14 cellular contexts compared by ENCODE assay signal in the genomic region with DNA sequence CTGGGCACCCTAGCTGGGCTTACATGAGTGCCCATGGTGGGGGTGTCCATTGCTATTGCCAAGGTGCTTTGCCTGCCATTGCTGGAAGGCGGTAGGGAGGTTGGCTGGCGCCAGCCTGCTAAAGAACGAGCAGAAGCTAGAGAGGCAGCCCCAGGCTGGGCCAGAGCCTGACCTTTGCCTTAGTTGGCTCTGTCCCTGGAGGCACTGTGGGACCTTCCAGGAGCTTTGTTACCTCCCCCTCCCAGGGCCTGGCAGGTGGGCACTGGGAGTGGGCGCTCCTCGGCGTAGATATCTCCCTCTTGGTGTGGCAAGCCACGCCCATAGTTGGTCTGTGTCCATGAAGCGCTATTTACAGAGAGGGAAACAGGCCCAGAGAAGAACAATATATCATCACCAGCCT. TPM values are rescaled to one million over a fixed set of nuclear protein-coding genes. Genes with fewer than 3 reads are reported as not detected.
DNase-seq lines count a peak whose midpoint lies in the region; ATAC-seq, FAIRE-seq and TF ChIP-seq lines count a peak whose summit lies in the region.
"Had no signal": no experiment of that assay in that cellular context is flagged by ENCODE, and none has a peak within 500 bp of the region (broad histone marks: within the 10 kb centered on the region; RNA-seq: fewer than 3 reads in every experiment).

No MANE protein-coding gene starts in this region.

- no peaks in the 10 kb centered on the region for H3K79me2 ChIP-seq in hepatocyte

- H2AFZ ChIP-seq in hepatocyte = no peak overlapping the region

- H3K9me3 Mint-ChIP-seq in activated CD4-positive, alpha-beta memory T cell treated with anti-CD3 and anti-CD28 coated beads for 36 hours = no peaks in the 10 kb centered on the region

- intact Hi-C loops in left ventricle myocardium inferior (cut with micrococcal nuclease) = no loop called here
- intact Hi-C loops in pancreas (cut with DNase I) = no loop called here
- intact Hi-C loops in activated CD4-positive, alpha-beta memory T cell treated with anti-CD3 and anti-CD28 coated beads for 36 hours (cut with micrococcal nuclease) = loop anchor here (5.0 kb wide), 1 partner anchor 131 kb away; a partner anchor contains a TSS

- ATAC-seq in pancreas = no peak
- ATAC-seq in GM21423 (IDR thresholded peaks at IDR 0.05; ENCODE audit: unreplicated experiment) = no peak

- TF ChIP-seq CTCF in left ventricle myocardium inferior (IDR thresholded peaks at IDR 0.05; ENCODE audit: borderline replicate concordance) (no peak), pancreas (IDR thresholded peaks at IDR 0.05) (no peak), hepatocyte (IDR thresholded peaks at IDR 0.05; ENCODE audit: poor library complexity) (no peak)

- H3K36me3 ChIP-seq in left ventricle myocardium inferior (peaks cover 13% of the 10 kb centered on the region), pancreas (no peaks in the 10 kb centered on the region), hepatocyte (replicated peaks; ENCODE audit: insufficient read depth, low read depth) (no peaks in the 10 kb centered on the region)

- no peaks in the 10 kb centered on the region for H4K20me1 ChIP-seq in hepatocyte (ENCODE audit: insufficient read depth, poor library complexity, severe bottlenecking)

- peak; percentile 79 for DNase-seq in DMS153 (lab: John Stamatoyannopoulos, UW)
- peak; percentile 84 for DNase-seq in NCI-H510A treated with DMSO at 0.1 percent for 48 hours (lab: John Stamatoyannopoulos, UW)
- peak; percentile 51 for DNase-seq in left ventricle myocardium inferior
- DNase-seq in pancreas = peak in 4 of 6 donors; percentile 19 to 72 (median 40)
- DNase-seq in hepatocyte (ENCODE audit: low spot score) = no peak
- no peak for DNase-seq in activated CD4-positive, alpha-beta memory T cell treated with anti-CD3 and anti-CD28 coated beads for 36 hours
- DNase-seq in NOMO-1 (lab: John Stamatoyannopoulos, UW; ENCODE audit: unreplicated experiment in 2 of 2) = no peak
- DNase-seq: AML-193, glutamatergic neuron, NCI-H2081, OCI-M1, SW 1271 had no signal

- H3K27me3 ChIP-seq in left ventricle myocardium inferior (ENCODE audit: low read depth) = no peaks in the 10 kb centered on the region
- H3K27me3 ChIP-seq in pancreas = no peaks in the 10 kb centered on the region
- no peaks in the 10 kb centered on the region for H3K27me3 ChIP-seq in hepatocyte

- POLR2A ChIA-PET in activated CD4-positive, alpha-beta memory T cell treated with anti-CD3 and anti-CD28 coated beads for 36 hours (lab: Charles Lee) = interaction anchor here (2.1 kb wide), 1 partner anchor 26 kb away, joined by 5 read pairs; no protein-coding TSS in a partner anchor

- H3K4me2 ChIP-seq in hepatocyte = no peak overlapping the region
- H3K4me2 ChIP-seq: smooth muscle cell had no signal

- no peak overlapping the region for H3K4me3 Mint-ChIP-seq in activated CD4-positive, alpha-beta memory T cell treated with anti-CD3 and anti-CD28 coated beads for 36 hours

- H3K4me1 ChIP-seq in left ventricle myocardium inferior (peaks cover 70% of the 10 kb centered on the region), pancreas (peaks cover 0 to 5% (median 3%) of the 10 kb centered on the region in 3 donors), hepatocyte (ENCODE audit: insufficient read depth) (no peaks in the 10 kb centered on the region)

- peak overlapping the region; percentile 94 for H3K27ac ChIP-seq in left ventricle myocardium inferior (replicated peaks)
- peak overlapping the region in 1 of 4 donors; percentile 8 for H3K27ac ChIP-seq in pancreas
- H3K27ac ChIP-seq in hepatocyte = no peak overlapping the region

- CTCF ChIA-PET in activated CD4-positive, alpha-beta memory T cell treated with anti-CD3 and anti-CD28 coated beads for 36 hours (lab: Charles Lee) = interaction anchor here (1.4 to 4.5 kb wide), 2 partner anchors 9 to 142 kb away, joined by 4 to 26 read pairs; a partner anchor contains a TSS

- H3K9me3 ChIP-seq in left ventricle myocardium inferior (replicated peaks) (no peaks in the 10 kb centered on the region), pancreas (no peaks in the 10 kb centered on the region), hepatocyte (ENCODE audit: low read depth) (no peaks in the 10 kb centered on the region)

- H3K27me3 Mint-ChIP-seq in activated CD4-positive, alpha-beta memory T cell treated with anti-CD3 and anti-CD28 coated beads for 36 hours = no peaks in the 10 kb centered on the region

- H3K9me2 ChIP-seq in hepatocyte (replicated peaks; ENCODE audit: insufficient read depth) = no peaks in the 10 kb centered on the region

- no peak for FAIRE-seq in pancreas (lab: Jason Lieb, UNC)

- no peak overlapping the region for H3K27ac Mint-ChIP-seq in activated CD4-positive, alpha-beta memory T cell treated with anti-CD3 and anti-CD28 coated beads for 36 hours

- 63 to 73% methylated on average over 8 of the region's 8 CpGs for WGBS in pancreas, 2 donors
- WGBS in hepatocyte (ENCODE audit: low lambda C conversion rate, missing lambda C conversion rate) = 96% methylated on average over 8 of the region's 8 CpGs

- H3K4me1 Mint-ChIP-seq in activated CD4-positive, alpha-beta memory T cell treated with anti-CD3 and anti-CD28 coated beads for 36 hours (ENCODE audit: low read depth) = peaks cover 23% of the 10 kb centered on the region

- peaks cover 13% of the 10 kb centered on the region for H3K36me3 Mint-ChIP-seq in activated CD4-positive, alpha-beta memory T cell treated with anti-CD3 and anti-CD28 coated beads for 36 hours

- H3K4me3 ChIP-seq in left ventricle myocardium inferior = no peak overlapping the region
- H3K4me3 ChIP-seq in pancreas = no peak overlapping the region
- H3K4me3 ChIP-seq in hepatocyte = no peak overlapping the region
- H3K4me3 ChIP-seq: smooth muscle cell had no signal

RNA-seq across cellular contexts. Expression of a gene that starts 2.3 kb away (rescaled TPM):
- total RNA-seq in left ventricle myocardium inferior (27.2 TPM), pancreas (1 to 10 TPM; 3.9 to 8.6 (median 5.7) TPM), hepatocyte (11.5 and 13.8 TPM in 2 replicates)
- polyA plus RNA-seq in pancreas (1 to 10 TPM; 7.4 to 8.7 TPM), hepatocyte (21.3 and 23.2 TPM in 2 replicates)
- total RNA-seq in activated CD4-positive, alpha-beta memory T cell treated with anti-CD3 and anti-CD28 coated beads for 36 hours = 10 to 100 TPM; 12.2 to 12.4 TPM

RNA-seq across cellular contexts. Expression of a gene that starts 28.1 kb away (rescaled TPM):
- total RNA-seq in left ventricle myocardium inferior = 15.0 TPM
- total RNA-seq in pancreas = 1 to 10 TPM; 3.1 to 8.8 (median 7.0) TPM
- polyA plus RNA-seq in pancreas = 10 to 100 TPM; 16.6 to 18.3 TPM
- 26.4 and 29.7 TPM in 2 replicates for total RNA-seq in hepatocyte
- 25.8 and 30.8 TPM in 2 replicates for polyA plus RNA-seq in hepatocyte
- 10 to 100 TPM; 24.4 to 26.2 TPM for total RNA-seq in activated CD4-positive, alpha-beta memory T cell treated with anti-CD3 and anti-CD28 coated beads for 36 hours

RNA-seq across cellular contexts. Expression of a gene that starts 28.2 kb away (rescaled TPM):
- total RNA-seq in left ventricle myocardium inferior = 68.2 TPM
- 10 to 100 TPM; 15.4 to 38.3 (median 23.9) TPM for total RNA-seq in pancreas
- polyA plus RNA-seq in pancreas = 10 to 100 TPM; 60.4 to 60.6 TPM
- total RNA-seq in hepatocyte = 35.6 and 36.4 TPM in 2 replicates
- polyA plus RNA-seq in hepatocyte = 51.0 and 57.5 TPM in 2 replicates
- 100 to 1,000 TPM in 1 of 2 experiments, 10 to 100 TPM in 1; 98.1 to 102 TPM for total RNA-seq in activated CD4-positive, alpha-beta memory T cell treated with anti-CD3 and anti-CD28 coated beads for 36 hours

Comparison
In these comparisons a context has a peak if more than half of its experiments do, and no peak if none do; other contexts are left out.
1. DNase-seq: peak in DMS153 (single experiment), NCI-H510A treated with DMSO at 0.1 percent for 48 hours (single experiment), left ventricle myocardium inferior (single experiment) and pancreas (4 of 6); none in hepatocyte (single experiment), activated CD4-positive, alpha-beta memory T cell treated with anti-CD3 and anti-CD28 coated beads for 36 hours (single experiment) and NOMO-1 (0 of 2).